In the genomic region with DNA sequence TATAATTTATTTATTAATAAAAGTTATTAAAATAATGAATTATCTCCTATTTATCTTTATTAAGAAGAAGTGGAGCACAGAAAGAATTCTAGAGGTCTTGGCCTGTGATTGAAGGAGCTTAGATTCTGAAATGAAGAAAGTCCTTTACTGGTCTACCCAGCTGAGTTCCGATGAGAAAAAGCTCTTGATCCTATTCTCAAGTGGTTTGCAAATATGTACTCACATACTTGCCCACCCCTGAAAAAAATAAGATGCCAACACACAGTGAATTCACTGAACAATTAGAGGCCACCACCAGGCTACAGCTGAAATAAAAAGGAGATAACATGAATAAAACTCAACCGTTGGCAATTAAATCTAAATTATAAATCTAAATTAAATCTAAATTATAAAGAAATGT, we compare ENCODE assay signal across 13 cellular contexts.
"Had no signal": no experiment of that assay in that cellular context is flagged by ENCODE, and none has a peak within 500 bp of the region (broad histone marks: within the 10 kb centered on the region; RNA-seq: fewer than 3 reads in every experiment).

No MANE protein-coding gene starts in this region.

- H3K4me3 ChIP-seq: colonic mucosa, gastrocnemius medialis, heart right ventricle, mucosa of descending colon, right atrium auricular region, sigmoid colon, skin epidermis, tibial artery had no signal

- H3K27me3 ChIP-seq: colonic mucosa, gastrocnemius medialis, heart right ventricle, right atrium auricular region, sigmoid colon, tibial artery had no signal

- H3K27me3 Mint-ChIP-seq: naive thymus-derived CD8-positive, alpha-beta T cell had no signal

- H3K36me3 Mint-ChIP-seq: naive thymus-derived CD8-positive, alpha-beta T cell had no signal

- H3K27ac ChIP-seq: colonic mucosa, gastrocnemius medialis, heart right ventricle, right atrium auricular region, sigmoid colon, skin epidermis, tibial artery had no signal

- H3K27ac Mint-ChIP-seq: naive thymus-derived CD8-positive, alpha-beta T cell had no signal

- DNase-seq: colonic mucosa; effector CD8-positive, alpha-beta T cell; gastrocnemius medialis; heart right ventricle; hypothalamus; kidney glomerular epithelial cell; mucosa of descending colon; naive thymus-derived CD8-positive, alpha-beta T cell; sigmoid colon; stimulated activated naive CD4-positive, alpha-beta T cell treated with Interleukin-2 at 50 U/mL for 16 hours; tibial artery had no signal

- ATAC-seq: gastrocnemius medialis; heart right ventricle; mucosa of descending colon; naive thymus-derived CD8-positive, alpha-beta T cell had no signal

- H3K9me3 ChIP-seq: colonic mucosa, mucosa of descending colon, tibial artery had no signal

- H3K4me1 Mint-ChIP-seq: naive thymus-derived CD8-positive, alpha-beta T cell had no signal

- H3K36me3 ChIP-seq: colonic mucosa, gastrocnemius medialis, heart right ventricle, right atrium auricular region, sigmoid colon, tibial artery had no signal

- H3K4me1 ChIP-seq: colonic mucosa, gastrocnemius medialis, heart right ventricle, right atrium auricular region, tibial artery had no signal

- H3K4me3 Mint-ChIP-seq: naive thymus-derived CD8-positive, alpha-beta T cell had no signal
